ENCODE assay signal across 2 cellular contexts in the genomic region with DNA sequence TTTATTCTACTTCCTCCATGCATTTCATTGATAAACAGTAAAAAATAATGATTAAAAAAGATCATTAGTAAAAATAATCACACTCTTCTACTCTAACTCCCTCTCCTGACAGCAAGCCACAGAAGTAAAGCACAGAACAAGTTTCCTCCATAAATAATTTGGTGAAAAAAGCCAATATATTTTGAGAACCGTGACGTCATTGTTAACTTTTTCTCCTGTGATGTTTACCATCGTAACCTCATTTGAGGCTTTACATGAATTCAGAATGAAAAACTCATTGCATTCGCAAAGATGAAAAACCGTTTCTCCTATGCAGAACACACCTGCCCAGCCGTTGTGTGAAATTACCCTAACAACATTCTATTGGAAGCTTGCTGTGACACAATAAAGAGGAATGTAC.
TF ChIP-seq lines count a peak whose summit lies in the region.

No MANE protein-coding gene starts in this region.

TF ChIP-seq in GM23338, 12 proteins besides CTCF, POLR2A, EP300 and RAD21 (continued from another document):
- TF ChIP-seq, protein P1, sequence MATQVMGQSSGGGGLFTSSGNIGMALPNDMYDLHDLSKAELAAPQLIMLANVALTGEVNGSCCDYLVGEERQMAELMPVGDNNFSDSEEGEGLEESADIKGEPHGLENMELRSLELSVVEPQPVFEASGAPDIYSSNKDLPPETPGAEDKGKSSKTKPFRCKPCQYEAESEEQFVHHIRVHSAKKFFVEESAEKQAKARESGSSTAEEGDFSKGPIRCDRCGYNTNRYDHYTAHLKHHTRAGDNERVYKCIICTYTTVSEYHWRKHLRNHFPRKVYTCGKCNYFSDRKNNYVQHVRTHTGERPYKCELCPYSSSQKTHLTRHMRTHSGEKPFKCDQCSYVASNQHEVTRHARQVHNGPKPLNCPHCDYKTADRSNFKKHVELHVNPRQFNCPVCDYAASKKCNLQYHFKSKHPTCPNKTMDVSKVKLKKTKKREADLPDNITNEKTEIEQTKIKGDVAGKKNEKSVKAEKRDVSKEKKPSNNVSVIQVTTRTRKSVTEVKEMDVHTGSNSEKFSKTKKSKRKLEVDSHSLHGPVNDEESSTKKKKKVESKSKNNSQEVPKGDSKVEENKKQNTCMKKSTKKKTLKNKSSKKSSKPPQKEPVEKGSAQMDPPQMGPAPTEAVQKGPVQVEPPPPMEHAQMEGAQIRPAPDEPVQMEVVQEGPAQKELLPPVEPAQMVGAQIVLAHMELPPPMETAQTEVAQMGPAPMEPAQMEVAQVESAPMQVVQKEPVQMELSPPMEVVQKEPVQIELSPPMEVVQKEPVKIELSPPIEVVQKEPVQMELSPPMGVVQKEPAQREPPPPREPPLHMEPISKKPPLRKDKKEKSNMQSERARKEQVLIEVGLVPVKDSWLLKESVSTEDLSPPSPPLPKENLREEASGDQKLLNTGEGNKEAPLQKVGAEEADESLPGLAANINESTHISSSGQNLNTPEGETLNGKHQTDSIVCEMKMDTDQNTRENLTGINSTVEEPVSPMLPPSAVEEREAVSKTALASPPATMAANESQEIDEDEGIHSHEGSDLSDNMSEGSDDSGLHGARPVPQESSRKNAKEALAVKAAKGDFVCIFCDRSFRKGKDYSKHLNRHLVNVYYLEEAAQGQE (IDR thresholded peaks at IDR 0.05; ENCODE audit: unreplicated experiment), result no peak
- no peak for TF ChIP-seq EZH2 (IDR thresholded peaks at IDR 0.05; ENCODE audit: low read depth, unreplicated experiment)
- no peak for TF ChIP-seq JUNB (IDR thresholded peaks at IDR 0.05; ENCODE audit: unreplicated experiment)
- no peak for TF ChIP-seq STAT1 (IDR thresholded peaks at IDR 0.05; ENCODE audit: unreplicated experiment)
- no peak for TF ChIP-seq NANOG (IDR thresholded peaks at IDR 0.05; ENCODE audit: borderline replicate concordance)
- no peak for TF ChIP-seq POLR2AphosphoS5 (IDR thresholded peaks at IDR 0.05; ENCODE audit: low read depth)
- TF ChIP-seq EZH2phosphoT487 (IDR thresholded peaks at IDR 0.05; ENCODE audit: unreplicated experiment), result no peak
- TF ChIP-seq, protein P2, sequence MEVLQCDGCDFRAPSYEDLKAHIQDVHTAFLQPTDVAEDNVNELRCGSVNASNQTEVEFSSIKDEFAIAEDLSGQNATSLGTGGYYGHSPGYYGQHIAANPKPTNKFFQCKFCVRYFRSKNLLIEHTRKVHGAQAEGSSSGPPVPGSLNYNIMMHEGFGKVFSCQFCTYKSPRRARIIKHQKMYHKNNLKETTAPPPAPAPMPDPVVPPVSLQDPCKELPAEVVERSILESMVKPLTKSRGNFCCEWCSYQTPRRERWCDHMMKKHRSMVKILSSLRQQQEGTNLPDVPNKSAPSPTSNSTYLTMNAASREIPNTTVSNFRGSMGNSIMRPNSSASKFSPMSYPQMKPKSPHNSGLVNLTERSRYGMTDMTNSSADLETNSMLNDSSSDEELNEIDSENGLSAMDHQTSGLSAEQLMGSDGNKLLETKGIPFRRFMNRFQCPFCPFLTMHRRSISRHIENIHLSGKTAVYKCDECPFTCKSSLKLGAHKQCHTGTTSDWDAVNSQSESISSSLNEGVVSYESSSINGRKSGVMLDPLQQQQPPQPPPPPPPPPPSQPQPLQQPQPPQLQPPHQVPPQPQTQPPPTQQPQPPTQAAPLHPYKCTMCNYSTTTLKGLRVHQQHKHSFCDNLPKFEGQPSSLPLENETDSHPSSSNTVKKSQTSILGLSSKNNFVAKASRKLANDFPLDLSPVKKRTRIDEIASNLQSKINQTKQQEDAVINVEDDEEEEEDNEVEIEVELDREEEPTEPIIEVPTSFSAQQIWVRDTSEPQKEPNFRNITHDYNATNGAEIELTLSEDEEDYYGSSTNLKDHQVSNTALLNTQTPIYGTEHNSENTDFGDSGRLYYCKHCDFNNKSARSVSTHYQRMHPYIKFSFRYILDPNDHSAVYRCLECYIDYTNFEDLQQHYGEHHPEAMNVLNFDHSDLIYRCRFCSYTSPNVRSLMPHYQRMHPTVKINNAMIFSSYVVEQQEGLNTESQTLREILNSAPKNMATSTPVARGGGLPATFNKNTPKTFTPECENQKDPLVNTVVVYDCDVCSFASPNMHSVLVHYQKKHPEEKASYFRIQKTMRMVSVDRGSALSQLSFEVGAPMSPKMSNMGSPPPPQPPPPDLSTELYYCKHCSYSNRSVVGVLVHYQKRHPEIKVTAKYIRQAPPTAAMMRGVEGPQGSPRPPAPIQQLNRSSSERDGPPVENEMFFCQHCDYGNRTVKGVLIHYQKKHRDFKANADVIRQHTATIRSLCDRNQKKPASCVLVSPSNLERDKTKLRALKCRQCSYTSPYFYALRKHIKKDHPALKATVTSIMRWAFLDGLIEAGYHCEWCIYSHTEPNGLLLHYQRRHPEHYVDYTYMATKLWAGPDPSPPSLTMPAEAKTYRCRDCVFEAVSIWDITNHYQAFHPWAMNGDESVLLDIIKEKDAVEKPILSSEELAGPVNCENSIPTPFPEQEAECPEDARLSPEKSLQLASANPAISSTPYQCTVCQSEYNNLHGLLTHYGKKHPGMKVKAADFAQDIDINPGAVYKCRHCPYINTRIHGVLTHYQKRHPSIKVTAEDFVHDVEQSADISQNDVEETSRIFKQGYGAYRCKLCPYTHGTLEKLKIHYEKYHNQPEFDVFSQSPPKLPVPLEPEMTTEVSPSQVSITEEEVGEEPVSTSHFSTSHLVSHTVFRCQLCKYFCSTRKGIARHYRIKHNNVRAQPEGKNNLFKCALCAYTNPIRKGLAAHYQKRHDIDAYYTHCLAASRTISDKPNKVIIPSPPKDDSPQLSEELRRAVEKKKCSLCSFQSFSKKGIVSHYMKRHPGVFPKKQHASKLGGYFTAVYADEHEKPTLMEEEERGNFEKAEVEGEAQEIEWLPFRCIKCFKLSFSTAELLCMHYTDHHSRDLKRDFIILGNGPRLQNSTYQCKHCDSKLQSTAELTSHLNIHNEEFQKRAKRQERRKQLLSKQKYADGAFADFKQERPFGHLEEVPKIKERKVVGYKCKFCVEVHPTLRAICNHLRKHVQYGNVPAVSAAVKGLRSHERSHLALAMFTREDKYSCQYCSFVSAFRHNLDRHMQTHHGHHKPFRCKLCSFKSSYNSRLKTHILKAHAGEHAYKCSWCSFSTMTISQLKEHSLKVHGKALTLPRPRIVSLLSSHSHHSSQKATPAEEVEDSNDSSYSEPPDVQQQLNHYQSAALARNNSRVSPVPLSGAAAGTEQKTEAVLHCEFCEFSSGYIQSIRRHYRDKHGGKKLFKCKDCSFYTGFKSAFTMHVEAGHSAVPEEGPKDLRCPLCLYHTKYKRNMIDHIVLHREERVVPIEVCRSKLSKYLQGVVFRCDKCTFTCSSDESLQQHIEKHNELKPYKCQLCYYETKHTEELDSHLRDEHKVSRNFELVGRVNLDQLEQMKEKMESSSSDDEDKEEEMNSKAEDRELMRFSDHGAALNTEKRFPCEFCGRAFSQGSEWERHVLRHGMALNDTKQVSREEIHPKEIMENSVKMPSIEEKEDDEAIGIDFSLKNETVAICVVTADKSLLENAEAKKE (CRISPR knock-in tag; IDR thresholded peaks at IDR 0.05), result no peak
- TF ChIP-seq ZNF114 (CRISPR knock-in tag; IDR thresholded peaks at IDR 0.05), result no peak
- TF ChIP-seq, protein P3, sequence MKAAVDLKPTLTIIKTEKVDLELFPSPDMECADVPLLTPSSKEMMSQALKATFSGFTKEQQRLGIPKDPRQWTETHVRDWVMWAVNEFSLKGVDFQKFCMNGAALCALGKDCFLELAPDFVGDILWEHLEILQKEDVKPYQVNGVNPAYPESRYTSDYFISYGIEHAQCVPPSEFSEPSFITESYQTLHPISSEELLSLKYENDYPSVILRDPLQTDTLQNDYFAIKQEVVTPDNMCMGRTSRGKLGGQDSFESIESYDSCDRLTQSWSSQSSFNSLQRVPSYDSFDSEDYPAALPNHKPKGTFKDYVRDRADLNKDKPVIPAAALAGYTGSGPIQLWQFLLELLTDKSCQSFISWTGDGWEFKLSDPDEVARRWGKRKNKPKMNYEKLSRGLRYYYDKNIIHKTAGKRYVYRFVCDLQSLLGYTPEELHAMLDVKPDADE (IDR thresholded peaks at IDR 0.05), result no peak

TF ChIP-seq in neural cell, 6 proteins besides CTCF, POLR2A, EP300 and RAD21 (continued from another document):
- TF ChIP-seq, protein P1 (IDR thresholded peaks at IDR 0.05; ENCODE audit: borderline replicate concordance), result no peak
- TF ChIP-seq MXI1 (conservative IDR thresholded peaks at IDR 0.05; ENCODE audit: poor library complexity, severe bottlenecking) (no peak), TAF1 (IDR thresholded peaks at IDR 0.05; ENCODE audit: low read depth) (no peak)
TF ChIP-seq in neural cell: peak in this region for 0.
